ENCODE assay signal across 8 cellular contexts in the genomic region with DNA sequence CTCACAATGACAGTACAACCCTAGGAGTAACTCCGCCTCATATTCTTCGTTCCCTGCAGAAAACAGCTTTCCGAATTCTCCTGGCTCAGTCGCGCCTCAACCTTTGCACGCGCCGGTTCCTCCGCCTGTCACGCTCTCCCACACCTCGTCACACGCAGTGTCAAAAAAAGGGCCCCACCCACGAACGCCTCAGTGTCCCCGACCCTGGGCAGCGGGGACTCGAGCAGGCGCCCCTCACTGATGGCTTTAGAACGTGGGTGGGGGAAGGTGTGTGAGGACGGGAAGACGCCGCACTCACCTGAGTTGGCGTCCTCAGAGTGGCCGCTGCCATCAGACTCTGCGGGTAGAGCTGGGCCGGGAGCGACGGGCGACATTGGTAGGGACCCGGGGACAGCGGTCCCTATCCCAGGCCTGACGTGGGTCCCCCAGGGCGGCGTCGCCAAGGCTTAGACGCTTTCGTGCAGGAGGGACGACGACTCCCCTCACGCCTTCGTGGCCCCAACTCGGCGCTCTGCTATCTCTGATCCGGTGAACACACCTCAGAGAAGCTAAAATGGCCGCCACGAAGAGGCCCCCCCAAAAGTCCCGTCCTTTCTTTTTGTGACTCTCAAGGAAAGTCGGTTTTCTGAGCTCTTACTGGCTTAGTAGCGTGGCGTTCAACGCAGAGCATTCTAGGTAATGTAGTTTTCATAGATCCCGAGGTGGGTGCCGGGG. TPM values are rescaled to one million over a fixed set of nuclear protein-coding genes. Genes with fewer than 3 reads are reported as not detected.
DNase-seq lines count a peak whose midpoint lies in the region; ATAC-seq and TF ChIP-seq lines count a peak whose summit lies in the region.

A gene (minus strand): TSS at position 564 of the 714 bp plus-strand sequence. CDS start 233 bp downstream, at position 331.

- in situ Hi-C loops in astrocyte of the cerebellum (cut with HindIII; ENCODE audit: low sequenced_read_pairs) = no loop called here

- H3K9me3 ChIP-seq in A673 (ENCODE audit: low read depth, low read length, poor library complexity, severe bottlenecking) = peaks cover 35% of the 10 kb centered on the region

- DNase-seq in A673 (ENCODE audit: low spot score) (peak; percentile 50), NCI-H526 treated with DMSO at 0.1 percent for 48 hours (lab: John Stamatoyannopoulos, UW) (peak; percentile 44), astrocyte of the cerebellum (ENCODE audit: low read depth) (peak; percentile 51), hepatic stellate cell (ENCODE audit: low spot score) (peak; percentile 92), posterior cingulate gyrus (peak; percentile 14 to 93 (median 66)), NCI-H446 treated with DMSO at 0.1 percent for 48 hours (lab: John Stamatoyannopoulos, UW) (no peak), HuH-7 (ENCODE audit: low spot score) (no peak)

- no peak within 1 kb of the TSS for H3K27ac ChIP-seq in A673 (ENCODE audit: low read depth, low read length, poor library complexity, severe bottlenecking)

- no peak for ATAC-seq in HG03520 (IDR thresholded peaks at IDR 0.05; ENCODE audit: unreplicated experiment)

- no peak for TF ChIP-seq CTCF in A673 (conservative IDR thresholded peaks at IDR 0.05; ENCODE audit: low read depth, low read length)
- TF ChIP-seq CTCF in astrocyte of the cerebellum (IDR thresholded peaks at IDR 0.05; ENCODE audit: low read depth, low read length, missing control alignments) = no peak

- H3K27me3 ChIP-seq in A673 (replicated peaks; ENCODE audit: insufficient read depth, low read depth, low read length, poor library complexity) = no peaks in the 10 kb centered on the region

- BruUV-seq in A673 (replicated peaks; lab: Mats Ljungman, UMichigan) = no TSS peak

- no peaks in the 10 kb centered on the region for H3K4me1 ChIP-seq in A673 (ENCODE audit: insufficient read depth, low read length, poor library complexity, severe bottlenecking)

- no peaks in the 10 kb centered on the region for H3K36me3 ChIP-seq in A673 (ENCODE audit: insufficient read depth, low read length, poor library complexity, severe bottlenecking)

- CTCF ChIA-PET in A673 (lab: Charles Lee) = no interaction called here

- intact Hi-C loops in A673 (cut with micrococcal nuclease; ENCODE audit: unreplicated experiment) = no loop called here
- intact Hi-C loops in posterior cingulate gyrus (cut with DNase I) = no loop called here

- H3K4me3 ChIP-seq in A673 (ENCODE audit: low read depth, low read length, poor library complexity, severe bottlenecking) = peak within 1 kb of the TSS; percentile 42
- H3K4me3 ChIP-seq in astrocyte of the cerebellum (ENCODE audit: low read depth, low read length) = peak within 1 kb of the TSS; percentile 74

- POLR2A ChIA-PET in A673 (lab: Charles Lee; ENCODE audit: low non-redundant PET) = interaction anchor here (0.6 kb wide), 1 partner anchor 106 kb away, joined by 10 read pairs; a partner anchor contains a TSS

RNA-seq across cellular contexts. Expression of the gene that starts here (rescaled TPM):
- 4.0 and 4.4 TPM in 2 replicates for total RNA-seq in A673 (2021)

Comparison
In these comparisons a context has a peak if more than half of its experiments do, and no peak if none do; other contexts are left out.
1. DNase-seq: peak in A673 (single experiment), NCI-H526 treated with DMSO at 0.1 percent for 48 hours (single experiment), astrocyte of the cerebellum (single experiment), hepatic stellate cell (single experiment) and posterior cingulate gyrus (10 of 10); none in NCI-H446 treated with DMSO at 0.1 percent for 48 hours (single experiment) and HuH-7 (single experiment).